In the genomic region with DNA sequence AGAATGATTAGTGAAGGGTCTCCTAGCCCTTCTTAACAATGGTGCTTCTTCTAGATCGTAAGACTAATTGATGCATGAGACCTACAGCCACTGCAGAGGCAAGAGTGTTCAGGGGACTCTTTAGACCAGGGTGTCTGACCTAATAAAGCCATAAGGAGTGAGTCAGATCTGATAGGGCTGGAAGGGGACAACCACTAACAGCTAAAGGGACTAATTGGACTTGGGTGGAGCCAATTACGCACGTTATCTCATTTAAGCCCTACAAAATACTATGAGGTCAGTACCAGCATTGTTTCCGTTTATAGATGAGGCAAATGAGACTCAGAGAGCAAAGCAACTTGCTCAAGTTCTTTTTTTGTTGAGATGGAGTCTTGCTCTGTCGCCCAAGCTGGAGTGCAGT, we compare ENCODE assay signal across 22 cellular contexts. TPM values are rescaled to one million over a fixed set of nuclear protein-coding genes. Genes with fewer than 3 reads are reported as not detected.
"Had no signal": no experiment of that assay in that cellular context is flagged by ENCODE, and none has a peak within 500 bp of the region (broad histone marks: within the 10 kb centered on the region; RNA-seq: fewer than 3 reads in every experiment).

No MANE protein-coding gene starts in this region.

- H3K27me3 ChIP-seq: colonic mucosa had no signal

- H3K4me3 Mint-ChIP-seq: activated CD4-positive, alpha-beta T cell treated with anti-CD3 and anti-CD28 coated beads, Interleukin-2, amount 10 ng/mL, durations not matched to agents 24 days and 14 days; activated CD8-positive, alpha-beta T cell treated with anti-CD3 and anti-CD28 coated beads, Interleukin-2, amount 10 ng/mL, durations not matched to agents 7 days and 5 days; activated naive CD8-positive, alpha-beta T cell treated with anti-CD3 and anti-CD28 coated beads, Interleukin-2, amount 10 ng/mL, durations not matched to agents 7 days and 5 days; activated T-cell treated with anti-CD3 and anti-CD28 coated beads, Interleukin-2, amount 50 U/mL, for 72 hours; brain; natural killer cell had no signal

- H3K27ac Mint-ChIP-seq: activated CD4-positive, alpha-beta T cell treated with anti-CD3 and anti-CD28 coated beads, Interleukin-2, amount 10 ng/mL, durations not matched to agents 24 days and 14 days; activated CD8-positive, alpha-beta T cell treated with anti-CD3 and anti-CD28 coated beads, Interleukin-2, amount 10 ng/mL, durations not matched to agents 7 days and 5 days; activated naive CD8-positive, alpha-beta T cell treated with anti-CD3 and anti-CD28 coated beads, Interleukin-2, amount 10 ng/mL, durations not matched to agents 7 days and 5 days; activated T-cell treated with anti-CD3 and anti-CD28 coated beads, Interleukin-2, amount 50 U/mL, for 72 hours; brain; natural killer cell had no signal

- H3K36me3 ChIP-seq: colonic mucosa, esophagus muscularis mucosa, left ventricle myocardium inferior, transverse colon had no signal

- H3K27ac ChIP-seq: colonic mucosa, esophagus muscularis mucosa, left ventricle myocardium inferior, transverse colon had no signal

- H3K9me3 ChIP-seq: colonic mucosa, esophagus muscularis mucosa, left ventricle myocardium inferior, transverse colon had no signal

- ATAC-seq: activated CD8-positive, alpha-beta T cell treated with anti-CD3 and anti-CD28 coated beads, Interleukin-2, amount 10 ng/mL, durations not matched to agents 7 days and 5 days; activated T-cell treated with anti-CD3 and anti-CD28 coated beads, Interleukin-2, amount 50 U/mL, for 72 hours had no signal

- H3K4me1 ChIP-seq: colonic mucosa had no signal

- DNase-seq: activated CD4-positive, alpha-beta T cell treated with anti-CD3 and anti-CD28 coated beads, Interleukin-2, amount 10 ng/mL, durations not matched to agents 24 days and 14 days; activated CD4-positive, CD25-positive, alpha-beta regulatory T cell; activated CD8-positive, alpha-beta memory T cell treated with anti-CD3 and anti-CD28 coated beads, Interleukin-2, amount 50 U/mL, for 4 hours; activated CD8-positive, alpha-beta T cell treated with anti-CD3 and anti-CD28 coated beads, Interleukin-2, amount 10 ng/mL, durations not matched to agents 7 days and 5 days; activated naive CD8-positive, alpha-beta T cell treated with anti-CD3 and anti-CD28 coated beads, Interleukin-2, amount 10 ng/mL, durations not matched to agents 7 days and 5 days; activated T-cell treated with anti-CD3 and anti-CD28 coated beads, Interleukin-2, amount 50 U/mL, for 72 hours; central memory CD4-positive, alpha-beta T cell; colonic mucosa; hypothalamus; kidney; left ventricle myocardium inferior; natural killer cell; stimulated activated CD4-positive, alpha-beta T cell treated with anti-CD3 and anti-CD28 coated beads, Interleukin-4, amount 100 ng/mL, for 4 hours; stimulated activated CD8-positive, alpha-beta memory T cell treated with anti-CD3 and anti-CD28 coated beads, Interleukin-4, amount 100 ng/mL, for 48 hours; stimulated activated naive CD4-positive, alpha-beta T cell treated with Interleukin-2 at 50 U/mL for 16 hours; transverse colon had no signal

- H3K4me3 ChIP-seq: colonic mucosa, esophagus muscularis mucosa, left ventricle myocardium inferior, transverse colon had no signal

- H3K36me3 Mint-ChIP-seq: activated naive CD8-positive, alpha-beta T cell treated with anti-CD3 and anti-CD28 coated beads, Interleukin-2, amount 10 ng/mL, durations not matched to agents 7 days and 5 days; brain; natural killer cell had no signal

- H3K9me3 Mint-ChIP-seq: activated CD4-positive, alpha-beta T cell treated with anti-CD3 and anti-CD28 coated beads, Interleukin-2, amount 10 ng/mL, durations not matched to agents 24 days and 14 days; activated naive CD8-positive, alpha-beta T cell treated with anti-CD3 and anti-CD28 coated beads, Interleukin-2, amount 10 ng/mL, durations not matched to agents 7 days and 5 days; activated T-cell treated with anti-CD3 and anti-CD28 coated beads, Interleukin-2, amount 50 U/mL, for 72 hours; brain; natural killer cell had no signal

RNA-seq across cellular contexts. Expression of gene RNF222, which starts 14.5 kb away (rescaled TPM):
- total RNA-seq: activated CD4-positive, alpha-beta T cell treated with anti-CD3 and anti-CD28 coated beads, Interleukin-2, amount 10 ng/mL, durations not matched to agents 24 days and 14 days; colonic mucosa; kidney; left ventricle myocardium inferior; mucosa of gallbladder; renal cortical epithelial cell; skeletal muscle tissue; T-helper 1 cell treated with Interleukin-12 subunit alpha and Interleukin-12 subunit beta and Interleukin-4 antibody, amounts not matched to agents 30 ng/mL and 1 ng/mL, for 36 hours; transverse colon had no signal
